ENCODE assay signal across 1 cellular context in genomic region chr1:7455796-7456568, GRCh38.
TF ChIP-seq lines count a peak whose summit lies in the region.

No MANE protein-coding gene starts in this region.

TF ChIP-seq in IMR-90, 13 proteins besides CTCF, POLR2A, EP300 and RAD21 (continued from another document):
- TF ChIP-seq USF2 (IDR thresholded peaks at IDR 0.05; ENCODE audit: low read depth, low read length), result no peak
- TF ChIP-seq MAZ (IDR thresholded peaks at IDR 0.05; ENCODE audit: borderline replicate concordance, low read depth, low read length), result no peak
